ENCODE assay signal across 1 cellular context in genomic region chr12:47894068-47894467, GRCh38.
TF ChIP-seq lines count a peak whose summit lies in the region.

No MANE protein-coding gene starts in this region.

TF ChIP-seq in GM12878, 131 proteins besides CTCF, POLR2A, EP300 and RAD21:
- TF ChIP-seq BMI1 (IDR thresholded peaks at IDR 0.05; ENCODE audit: borderline replicate concordance) (no peak), RUNX3 (IDR thresholded peaks at IDR 0.05; ENCODE audit: low read length) (no peak; the same call in 1 of the 2 replicates), MAX (IDR thresholded peaks at IDR 0.05; ENCODE audit: low read depth, low read length) (no peak), PAX5 (IDR thresholded peaks at IDR 0.05; ENCODE audit: borderline replicate concordance, low read depth, low read length) (no peak), ZZZ3 (IDR thresholded peaks at IDR 0.05; ENCODE audit: control insufficient read depth, insufficient read length, low read depth) (no peak), MTA3 (IDR thresholded peaks at IDR 0.05; ENCODE audit: borderline replicate concordance, low read length) (no peak), JUNB (IDR thresholded peaks at IDR 0.05) (no peak), SREBF2 (IDR thresholded peaks at IDR 0.05; ENCODE audit: low read length) (no peak), IKZF1 (conservative IDR thresholded peaks at IDR 0.05) (0 out of 2 replicates have a peak, but pooled peaks have one; percentile 13)
- TF ChIP-seq, protein P1, sequence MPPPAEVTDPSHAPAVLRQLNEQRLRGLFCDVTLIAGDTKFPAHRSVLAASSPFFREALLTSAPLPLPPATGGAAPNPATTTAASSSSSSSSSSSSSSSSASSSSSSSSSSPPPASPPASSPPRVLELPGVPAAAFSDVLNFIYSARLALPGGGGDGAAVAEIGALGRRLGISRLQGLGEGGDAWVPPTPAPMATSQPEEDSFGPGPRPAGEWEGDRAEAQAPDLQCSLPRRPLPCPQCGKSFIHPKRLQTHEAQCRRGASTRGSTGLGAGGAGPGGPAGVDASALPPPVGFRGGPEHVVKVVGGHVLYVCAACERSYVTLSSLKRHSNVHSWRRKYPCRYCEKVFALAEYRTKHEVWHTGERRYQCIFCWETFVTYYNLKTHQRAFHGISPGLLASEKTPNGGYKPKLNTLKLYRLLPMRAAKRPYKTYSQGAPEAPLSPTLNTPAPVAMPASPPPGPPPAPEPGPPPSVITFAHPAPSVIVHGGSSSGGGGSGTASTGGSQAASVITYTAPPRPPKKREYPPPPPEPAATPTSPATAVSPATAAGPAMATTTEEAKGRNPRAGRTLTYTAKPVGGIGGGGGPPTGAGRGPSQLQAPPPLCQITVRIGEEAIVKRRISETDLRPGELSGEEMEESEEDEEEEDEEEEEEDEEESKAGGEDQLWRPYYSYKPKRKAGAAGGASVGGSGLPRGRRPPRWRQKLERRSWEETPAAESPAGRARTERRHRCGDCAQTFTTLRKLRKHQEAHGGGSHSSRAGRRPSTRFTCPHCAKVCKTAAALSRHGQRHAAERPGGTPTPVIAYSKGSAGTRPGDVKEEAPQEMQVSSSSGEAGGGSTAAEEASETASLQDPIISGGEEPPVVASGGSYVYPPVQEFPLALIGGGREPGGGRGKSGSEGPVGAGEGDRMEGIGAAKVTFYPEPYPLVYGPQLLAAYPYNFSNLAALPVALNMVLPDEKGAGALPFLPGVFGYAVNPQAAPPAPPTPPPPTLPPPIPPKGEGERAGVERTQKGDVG (CRISPR knock-in tag; IDR thresholded peaks at IDR 0.05): no peak
- TF ChIP-seq, protein P2, sequence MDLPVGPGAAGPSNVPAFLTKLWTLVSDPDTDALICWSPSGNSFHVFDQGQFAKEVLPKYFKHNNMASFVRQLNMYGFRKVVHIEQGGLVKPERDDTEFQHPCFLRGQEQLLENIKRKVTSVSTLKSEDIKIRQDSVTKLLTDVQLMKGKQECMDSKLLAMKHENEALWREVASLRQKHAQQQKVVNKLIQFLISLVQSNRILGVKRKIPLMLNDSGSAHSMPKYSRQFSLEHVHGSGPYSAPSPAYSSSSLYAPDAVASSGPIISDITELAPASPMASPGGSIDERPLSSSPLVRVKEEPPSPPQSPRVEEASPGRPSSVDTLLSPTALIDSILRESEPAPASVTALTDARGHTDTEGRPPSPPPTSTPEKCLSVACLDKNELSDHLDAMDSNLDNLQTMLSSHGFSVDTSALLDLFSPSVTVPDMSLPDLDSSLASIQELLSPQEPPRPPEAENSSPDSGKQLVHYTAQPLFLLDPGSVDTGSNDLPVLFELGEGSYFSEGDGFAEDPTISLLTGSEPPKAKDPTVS (IDR thresholded peaks at IDR 0.05; ENCODE audit: low read depth, low read length): no peak
- TF ChIP-seq, protein P3, sequence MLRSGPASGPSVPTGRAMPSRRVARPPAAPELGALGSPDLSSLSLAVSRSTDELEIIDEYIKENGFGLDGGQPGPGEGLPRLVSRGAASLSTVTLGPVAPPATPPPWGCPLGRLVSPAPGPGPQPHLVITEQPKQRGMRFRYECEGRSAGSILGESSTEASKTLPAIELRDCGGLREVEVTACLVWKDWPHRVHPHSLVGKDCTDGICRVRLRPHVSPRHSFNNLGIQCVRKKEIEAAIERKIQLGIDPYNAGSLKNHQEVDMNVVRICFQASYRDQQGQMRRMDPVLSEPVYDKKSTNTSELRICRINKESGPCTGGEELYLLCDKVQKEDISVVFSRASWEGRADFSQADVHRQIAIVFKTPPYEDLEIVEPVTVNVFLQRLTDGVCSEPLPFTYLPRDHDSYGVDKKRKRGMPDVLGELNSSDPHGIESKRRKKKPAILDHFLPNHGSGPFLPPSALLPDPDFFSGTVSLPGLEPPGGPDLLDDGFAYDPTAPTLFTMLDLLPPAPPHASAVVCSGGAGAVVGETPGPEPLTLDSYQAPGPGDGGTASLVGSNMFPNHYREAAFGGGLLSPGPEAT (IDR thresholded peaks at IDR 0.05; ENCODE audit: low read depth): 0 out of 2 replicates have a peak, but pooled peaks have one; percentile 23
- TF ChIP-seq, protein P4, sequence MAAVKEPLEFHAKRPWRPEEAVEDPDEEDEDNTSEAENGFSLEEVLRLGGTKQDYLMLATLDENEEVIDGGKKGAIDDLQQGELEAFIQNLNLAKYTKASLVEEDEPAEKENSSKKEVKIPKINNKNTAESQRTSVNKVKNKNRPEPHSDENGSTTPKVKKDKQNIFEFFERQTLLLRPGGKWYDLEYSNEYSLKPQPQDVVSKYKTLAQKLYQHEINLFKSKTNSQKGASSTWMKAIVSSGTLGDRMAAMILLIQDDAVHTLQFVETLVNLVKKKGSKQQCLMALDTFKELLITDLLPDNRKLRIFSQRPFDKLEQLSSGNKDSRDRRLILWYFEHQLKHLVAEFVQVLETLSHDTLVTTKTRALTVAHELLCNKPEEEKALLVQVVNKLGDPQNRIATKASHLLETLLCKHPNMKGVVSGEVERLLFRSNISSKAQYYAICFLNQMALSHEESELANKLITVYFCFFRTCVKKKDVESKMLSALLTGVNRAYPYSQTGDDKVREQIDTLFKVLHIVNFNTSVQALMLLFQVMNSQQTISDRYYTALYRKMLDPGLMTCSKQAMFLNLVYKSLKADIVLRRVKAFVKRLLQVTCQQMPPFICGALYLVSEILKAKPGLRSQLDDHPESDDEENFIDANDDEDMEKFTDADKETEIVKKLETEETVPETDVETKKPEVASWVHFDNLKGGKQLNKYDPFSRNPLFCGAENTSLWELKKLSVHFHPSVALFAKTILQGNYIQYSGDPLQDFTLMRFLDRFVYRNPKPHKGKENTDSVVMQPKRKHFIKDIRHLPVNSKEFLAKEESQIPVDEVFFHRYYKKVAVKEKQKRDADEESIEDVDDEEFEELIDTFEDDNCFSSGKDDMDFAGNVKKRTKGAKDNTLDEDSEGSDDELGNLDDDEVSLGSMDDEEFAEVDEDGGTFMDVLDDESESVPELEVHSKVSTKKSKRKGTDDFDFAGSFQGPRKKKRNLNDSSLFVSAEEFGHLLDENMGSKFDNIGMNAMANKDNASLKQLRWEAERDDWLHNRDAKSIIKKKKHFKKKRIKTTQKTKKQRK (IDR thresholded peaks at IDR 0.05; ENCODE audit: low read depth, low read length): no peak
TF ChIP-seq in GM12878: peak in this region for 2.
